23 cellular contexts compared by ENCODE assay signal in the genomic region with DNA sequence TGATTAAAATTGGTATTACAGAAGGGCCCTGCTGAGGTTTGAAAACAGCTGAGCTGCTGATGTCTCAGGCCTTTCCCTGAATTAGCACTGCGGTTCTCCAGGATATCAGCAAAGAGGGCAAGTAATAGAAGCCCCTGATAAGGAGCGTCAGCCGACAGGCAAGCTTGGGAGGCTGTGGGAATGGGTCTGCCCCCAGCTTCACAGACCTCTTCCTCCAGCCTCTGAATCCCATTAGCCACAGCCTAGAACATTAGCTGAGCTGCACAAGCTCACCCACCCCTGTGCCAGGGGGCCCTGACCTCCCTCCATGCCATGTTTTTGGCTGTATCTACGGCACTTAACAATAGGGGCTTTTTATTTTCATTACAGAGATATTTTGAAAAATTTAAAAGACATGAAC. TPM values are rescaled to one million over a fixed set of nuclear protein-coding genes. Genes with fewer than 3 reads are reported as not detected.
A peak's percentile ranks its signal among the peaks of the same experiment; 100 is the strongest.
DNase-seq lines count a peak whose midpoint lies in the region; ATAC-seq and TF ChIP-seq lines count a peak whose summit lies in the region.
"Had no signal": no experiment of that assay in that cellular context is flagged by ENCODE, and none has a peak within 500 bp of the region (broad histone marks: within the 10 kb centered on the region; RNA-seq: fewer than 3 reads in every experiment).

No MANE protein-coding gene starts in this region.

- no peak overlapping the region for H3K27ac ChIP-seq in OCI-LY3 (ENCODE audit: low read length)
- H3K27ac ChIP-seq in muscle layer of colon (ENCODE audit: low read depth, low read length), result peak overlapping the region; percentile 54
- no peak overlapping the region for H3K27ac ChIP-seq in CD8-positive, alpha-beta memory T cell (ENCODE audit: low read depth, low read length)
- H3K27ac ChIP-seq in WERI-Rb-1, result no peak overlapping the region
- H3K27ac ChIP-seq: BLaER1 treated with 17β-estradiol and CSF1 and Interleukin-3, amounts not matched to agents 10 nM and 100 nM; Peyer's patch; SJSA1 had no signal

- H3K36me3 Mint-ChIP-seq in HFFc6 (ENCODE audit: low read depth) (peaks cover 26% of the 10 kb centered on the region), brain (peaks cover 49% of the 10 kb centered on the region)
- H3K36me3 Mint-ChIP-seq in CD8-positive, alpha-beta memory T cell, result peaks cover 1 to 76% (median 26%) of the 10 kb centered on the region in 3 donors

- peaks cover 2% of the 10 kb centered on the region for H3K9me3 Mint-ChIP-seq in HFFc6
- H3K9me3 Mint-ChIP-seq in brain, result peaks cover 0 to 4% (median 0%) of the 10 kb centered on the region in 5 experiments
- peaks cover 0 to 1% (median 0%) of the 10 kb centered on the region in 5 donors for H3K9me3 Mint-ChIP-seq in CD8-positive, alpha-beta memory T cell

- H3K4me1 ChIP-seq in OCI-LY3 (ENCODE audit: low read length) (peaks cover 37% of the 10 kb centered on the region), muscle layer of colon (ENCODE audit: insufficient read depth, low read length) (peaks cover 40% of the 10 kb centered on the region)
- H3K4me1 ChIP-seq in CD8-positive, alpha-beta memory T cell (ENCODE audit: insufficient read depth, low read length), result no peaks in the 10 kb centered on the region
- H3K4me1 ChIP-seq: Peyer's patch, SJSA1 had no signal

- H3K4me3 Mint-ChIP-seq in HFFc6 (peak overlapping the region; percentile 21; the same call in 1 of the 2 replicates), brain (peak overlapping the region in 1 of 5 experiments; percentile 21)
- H3K4me3 Mint-ChIP-seq in CD8-positive, alpha-beta memory T cell, result no peak overlapping the region
- H3K4me3 Mint-ChIP-seq: CD8-positive, alpha-beta T cell had no signal

- CTCF ChIA-PET in CD8-positive, alpha-beta memory T cell (lab: Charles Lee), result no interaction called here

- TF ChIP-seq CTCF in HFFc6 (IDR thresholded peaks at IDR 0.05), result no peak
- TF ChIP-seq CTCF in OCI-LY3 (IDR thresholded peaks at IDR 0.05; ENCODE audit: low read depth, low read length), result no peak
- TF ChIP-seq CTCF in brain (conservative IDR thresholded peaks at IDR 0.05), result no peak
- TF ChIP-seq CTCF in WERI-Rb-1 (IDR thresholded peaks at IDR 0.05; ENCODE audit: low read depth, low read length), result no peak

- H3K4me3 ChIP-seq in OCI-LY3 (ENCODE audit: low read length) (no peak overlapping the region), muscle layer of colon (ENCODE audit: low read depth in 1 of 2, low read length in 2 of 2) (no peak overlapping the region), WERI-Rb-1 (ENCODE audit: low read depth, low read length) (no peak overlapping the region)
- H3K4me3 ChIP-seq in CD8-positive, alpha-beta memory T cell (ENCODE audit: low read length), result no peak overlapping the region
- H3K4me3 ChIP-seq: BLaER1 treated with 17β-estradiol and CSF1 and Interleukin-3, amounts not matched to agents 10 nM and 100 nM; Peyer's patch; SJSA1 had no signal

- no peak for ATAC-seq in HG03439 (IDR thresholded peaks at IDR 0.05; ENCODE audit: unreplicated experiment)
- ATAC-seq: CD8-positive, alpha-beta T cell; Right ventricle myocardium inferior had no signal

- H3K4me1 Mint-ChIP-seq in HFFc6 (ENCODE audit: low read depth), result peaks cover 27% of the 10 kb centered on the region
- peaks cover 55% of the 10 kb centered on the region for H3K4me1 Mint-ChIP-seq in brain
- H3K4me1 Mint-ChIP-seq in CD8-positive, alpha-beta memory T cell, result no peaks in the 10 kb centered on the region

- H3K27me3 Mint-ChIP-seq in HFFc6 (ENCODE audit: insufficient read depth), result peaks cover 1% of the 10 kb centered on the region; the same call in 1 of the 2 replicates
- H3K27me3 Mint-ChIP-seq in brain, result no peaks in the 10 kb centered on the region
- no peaks in the 10 kb centered on the region for H3K27me3 Mint-ChIP-seq in CD8-positive, alpha-beta memory T cell

- H3K36me3 ChIP-seq in OCI-LY3 (replicated peaks; ENCODE audit: low read depth, low read length) (peaks cover 65% of the 10 kb centered on the region), muscle layer of colon (ENCODE audit: insufficient read depth, low read length) (peaks cover 19% of the 10 kb centered on the region), WERI-Rb-1 (peaks cover 22% of the 10 kb centered on the region)
- H3K36me3 ChIP-seq in CD8-positive, alpha-beta memory T cell (ENCODE audit: insufficient read depth, low read length), result peaks cover 17% of the 10 kb centered on the region

- H3K27me3 ChIP-seq in OCI-LY3 (ENCODE audit: low read depth, low read length), result no peaks in the 10 kb centered on the region
- H3K27me3 ChIP-seq in muscle layer of colon (ENCODE audit: control insufficient read depth in 1 of 2, insufficient read depth in 2 of 2, low read length in 2 of 2), result no peaks in the 10 kb centered on the region
- no peaks in the 10 kb centered on the region for H3K27me3 ChIP-seq in CD8-positive, alpha-beta memory T cell (ENCODE audit: insufficient read depth, low read length, poor library complexity, severe bottlenecking)
- H3K27me3 ChIP-seq in WERI-Rb-1 (ENCODE audit: insufficient read depth, low read depth, severe bottlenecking), result no peaks in the 10 kb centered on the region
- H3K27me3 ChIP-seq: BLaER1 treated with 17β-estradiol and CSF1 and Interleukin-3, amounts not matched to agents 10 nM and 100 nM; Peyer's patch; SJSA1 had no signal

- peaks cover 33% of the 10 kb centered on the region for H4K20me1 ChIP-seq in OCI-LY3 (ENCODE audit: insufficient read depth, low read length)

- DNase-seq in HFFc6 (no peak), WERI-Rb-1 (no peak), AG20443 (ENCODE audit: low spot score) (no peak)
- DNase-seq in CD8-positive, alpha-beta memory T cell, result no peak
- DNase-seq: Calu3; CD8-positive, alpha-beta T cell; DMS53; EL; GF-D8; KBM-7; NCI-H1092; NCI-H1436; NCI-H187 treated with DMSO at 0.1 percent for 48 hours; NCI-H2107; Peyer's patch; SW 1271 had no signal

- H3K4me2 ChIP-seq in OCI-LY3 (ENCODE audit: low read length), result peak overlapping the region; percentile 84; the same call in 1 of the 2 replicates
- H3K4me2 ChIP-seq: BLaER1 treated with 17β-estradiol and CSF1 and Interleukin-3, amounts not matched to agents 10 nM and 100 nM had no signal

- H3K79me2 ChIP-seq in OCI-LY3 (ENCODE audit: low read length), result peaks cover 8% of the 10 kb centered on the region; the same call in 1 of the 2 replicates

- POLR2A ChIA-PET in CD8-positive, alpha-beta memory T cell (lab: Charles Lee), result no interaction called here

- H3K9ac ChIP-seq in OCI-LY3 (ENCODE audit: low read length) (no peak overlapping the region), muscle layer of colon (ENCODE audit: low read length) (no peak overlapping the region)
- H3K9ac ChIP-seq: BLaER1 treated with 17β-estradiol and CSF1 and Interleukin-3, amounts not matched to agents 10 nM and 100 nM had no signal

- H3K27ac Mint-ChIP-seq in HFFc6 (peak overlapping the region; percentile 42), brain (peak overlapping the region in 3 of 5 experiments; percentile 63 to 76 (median 72))
- H3K27ac Mint-ChIP-seq in CD8-positive, alpha-beta memory T cell, result no peak overlapping the region
- H3K27ac Mint-ChIP-seq: CD8-positive, alpha-beta T cell had no signal

- no peak overlapping the region for H2AFZ ChIP-seq in OCI-LY3 (ENCODE audit: low read depth, low read length)

- peaks cover 2% of the 10 kb centered on the region; the same call in 1 of the 2 replicates for H3K9me3 ChIP-seq in OCI-LY3 (ENCODE audit: insufficient read depth, low read length)
- no peaks in the 10 kb centered on the region for H3K9me3 ChIP-seq in muscle layer of colon (ENCODE audit: low read length)
- no peaks in the 10 kb centered on the region for H3K9me3 ChIP-seq in CD8-positive, alpha-beta memory T cell (ENCODE audit: low read length)
- H3K9me3 ChIP-seq in WERI-Rb-1 (ENCODE audit: severe bottlenecking), result no peaks in the 10 kb centered on the region
- H3K9me3 ChIP-seq: Peyer's patch, SJSA1 had no signal

RNA-seq across cellular contexts. Expression of a gene that starts 59.9 kb away (rescaled TPM):
- 10 to 100 TPM; 48.9 to 57.4 (median 54.5) TPM for total RNA-seq in HFFc6 (2021; fragmentation: NEBNext Ultra II Directional; extraction: Animal tissue kit (Norgen Biotek cat#: 25700))
- polyA plus RNA-seq in brain (ENCODE audit: insufficient read depth, low read depth, low replicate concordance), result 93.3 TPM
- total RNA-seq in CD8-positive, alpha-beta memory T cell, result 10 to 100 TPM; 36.6 to 40.3 TPM
- 31.5 TPM for polyA plus RNA-seq in CD8-positive, alpha-beta memory T cell

Comparison
In these comparisons a context has a peak if more than half of its experiments do, and no peak if none do; other contexts are left out.
1. H3K27ac Mint-ChIP-seq: peak in HFFc6 (single experiment) and brain (3 of 5); none in CD8-positive, alpha-beta memory T cell (0 of 8).